ENCODE assay signal across 8 cellular contexts in the genomic region with DNA sequence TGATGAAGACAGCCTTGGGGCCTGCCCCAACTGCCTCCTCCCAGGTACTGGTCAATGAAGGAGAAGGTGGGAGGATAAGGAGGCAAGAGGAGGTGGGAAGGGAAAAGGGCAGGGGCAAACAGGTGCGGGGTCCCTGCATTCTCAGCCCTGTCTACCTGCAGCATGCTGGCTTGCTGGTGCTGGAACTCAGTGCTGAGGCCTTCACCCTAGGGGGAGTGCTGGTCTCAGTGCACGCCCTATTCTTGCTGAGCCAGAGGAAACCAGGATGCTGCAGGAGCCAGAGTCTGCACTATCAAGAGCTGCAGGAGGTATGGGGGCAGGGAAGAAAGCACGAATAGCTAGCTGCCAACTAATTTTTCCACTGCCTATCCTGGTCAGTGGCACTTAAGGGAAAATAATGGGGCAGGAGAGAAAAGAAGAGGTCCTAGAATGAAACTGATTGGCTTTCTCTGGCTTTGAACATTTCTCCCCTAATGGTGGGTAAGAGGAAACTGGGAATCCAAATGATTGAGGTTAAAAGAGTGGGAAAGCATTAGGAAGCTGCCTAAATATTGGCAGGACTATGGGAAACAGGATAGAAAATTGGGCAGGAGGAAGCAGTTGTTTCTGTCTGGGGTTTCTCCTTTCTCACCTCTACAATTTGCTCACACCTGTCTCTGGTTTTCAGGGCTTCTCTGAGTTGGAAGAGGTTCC. TPM values are rescaled to one million over a fixed set of nuclear protein-coding genes. Genes with fewer than 3 reads are reported as not detected.
A peak's percentile ranks its signal among the peaks of the same experiment; 100 is the strongest.
DNase-seq lines count a peak whose midpoint lies in the region; ATAC-seq, FAIRE-seq and TF ChIP-seq lines count a peak whose summit lies in the region.

No MANE protein-coding gene starts in this region.

- no peaks in the 10 kb centered on the region for H3K36me3 ChIP-seq in H7 (replicated peaks; ENCODE audit: control insufficient read depth, insufficient read depth, low read length)
- no peaks in the 10 kb centered on the region for H3K36me3 ChIP-seq in right lobe of liver
- no peaks in the 10 kb centered on the region for H3K36me3 ChIP-seq in ascending aorta

- no peaks in the 10 kb centered on the region for H3K9me3 Mint-ChIP-seq in activated naive CD8-positive, alpha-beta T cell treated with anti-CD3 and anti-CD28 coated beads for 36 hours

- FAIRE-seq in H54 (lab: Jason Lieb, UNC), result no peak

- H3K27me3 ChIP-seq in H7 (ENCODE audit: control insufficient read depth, insufficient read depth, low read length) (no peaks in the 10 kb centered on the region), right lobe of liver (no peaks in the 10 kb centered on the region), ascending aorta (no peaks in the 10 kb centered on the region)

- no peaks in the 10 kb centered on the region for H3K27me3 Mint-ChIP-seq in activated naive CD8-positive, alpha-beta T cell treated with anti-CD3 and anti-CD28 coated beads for 36 hours

- DNase-seq in AG04449 (ENCODE audit: low read depth, low spot score) (no peak), H7 (peak; percentile 52), right lobe of liver (no peak), H54 (ENCODE audit: insufficient read length, low spot score) (no peak), epidermal melanocyte (ENCODE audit: insufficient read length, low spot score) (no peak), ascending aorta (ENCODE audit: low spot score in 2 of 2) (no peak), iPS-NIHi11 (ENCODE audit: low spot score) (no peak)
- DNase-seq in activated naive CD8-positive, alpha-beta T cell treated with anti-CD3 and anti-CD28 coated beads for 36 hours, result no peak

- no peak for ATAC-seq in right lobe of liver

- 32% methylated on average over 3 of the region's 3 CpGs for WGBS in right lobe of liver (ENCODE audit: insufficient coverage, low coverage, low lambda C conversion rate, missing lambda C conversion rate)

- H3K4me1 ChIP-seq in right lobe of liver, result peaks cover 0 to 51% (median 27%) of the 10 kb centered on the region in 4 donors
- peaks cover 3 to 22% of the 10 kb centered on the region in 2 donors for H3K4me1 ChIP-seq in ascending aorta

- H3K27ac Mint-ChIP-seq in activated naive CD8-positive, alpha-beta T cell treated with anti-CD3 and anti-CD28 coated beads for 36 hours, result no peak overlapping the region

- H3K27ac ChIP-seq in right lobe of liver (peak overlapping the region in 1 of 3 donors; percentile 99), ascending aorta (no peak overlapping the region)

- peaks cover 34% of the 10 kb centered on the region for H3K4me1 Mint-ChIP-seq in activated naive CD8-positive, alpha-beta T cell treated with anti-CD3 and anti-CD28 coated beads for 36 hours

- POLR2A ChIA-PET in AG04449 (lab: Yijun Ruan, JAX), result interaction anchor here (1.0 to 2.5 kb wide), 2 partner anchors 15 to 31 kb away, joined by 3 to 16 read pairs; no protein-coding TSS in a partner anchor

- H3K9me3 ChIP-seq in right lobe of liver (no peaks in the 10 kb centered on the region), ascending aorta (no peaks in the 10 kb centered on the region)

- peak overlapping the region; percentile 55 for H3K4me3 ChIP-seq in AG04449 (ENCODE audit: low read depth, low read length)
- peak overlapping the region; percentile 64 for H3K4me3 ChIP-seq in H7 (ENCODE audit: insufficient read depth, low read depth, low read length)
- H3K4me3 ChIP-seq in right lobe of liver, result peak overlapping the region in 2 of 3 donors; percentile 55 to 69
- peak overlapping the region in 1 of 2 donors; percentile 73 for H3K4me3 ChIP-seq in ascending aorta

- H3K36me3 Mint-ChIP-seq in activated naive CD8-positive, alpha-beta T cell treated with anti-CD3 and anti-CD28 coated beads for 36 hours, result no peaks in the 10 kb centered on the region

- TF ChIP-seq CTCF in AG04449 (IDR thresholded peaks at IDR 0.05; ENCODE audit: insufficient read depth, low read length, missing control alignments) (no peak), right lobe of liver (IDR thresholded peaks at IDR 0.05) (no peak), ascending aorta (IDR thresholded peaks at IDR 0.05) (no peak)

- CTCF ChIA-PET in AG04449 (lab: Yijun Ruan, JAX), result interaction anchor here (0.6 to 14.2 kb wide), 22 partner anchors 8 to 416 kb away, joined by 3 to 684 read pairs (median 44); partner anchors contain the start of genes ARHGEF40, METTL17, RNASE7 and SLC39A2

- intact Hi-C loops in right lobe of liver (cut with DNase I) (loop anchor here in 1 of 2 donors (5.0 kb wide), 1 partner anchor 45 kb away; the partner anchor contains the start of gene RNASE8), ascending aorta (cut with DNase I) (loop anchor here (5.0 to 10.0 kb wide), 2 partner anchors 282 to 420 kb away; partner anchors contain the start of genes RNASE4 and SUPT16H)

- H3K4me3 Mint-ChIP-seq in activated naive CD8-positive, alpha-beta T cell treated with anti-CD3 and anti-CD28 coated beads for 36 hours, result peak overlapping the region; percentile 96

- TF ChIP-seq POLR2A in right lobe of liver (IDR thresholded peaks at IDR 0.05) (no peak), H54 (IDR thresholded peaks at IDR 0.05; ENCODE audit: low read depth, low read length) (no peak)

RNA-seq across cellular contexts. Expression of gene TMEM253, which starts 1.8 kb away (rescaled TPM):
- 0.31 and 0.78 TPM in 2 replicates for total RNA-seq in H7 (2014; rRNA removed; shearing (Covaris generic))
- total RNA-seq in activated naive CD8-positive, alpha-beta T cell treated with anti-CD3 and anti-CD28 coated beads for 36 hours, result not detected
- total RNA-seq in right lobe of liver (1 to 10 TPM in 1 of 6 experiments, under 1 TPM in 3, not detected in 2; 0.20 to 1.2 (median 0.38) TPM), ascending aorta (not detected)

RNA-seq across cellular contexts. Expression of gene ZNF219, which starts 4.2 kb away (rescaled TPM):
- 71.2 and 90.3 TPM in 2 replicates for total RNA-seq in H7 (2014; rRNA removed; shearing (Covaris generic))
- total RNA-seq in activated naive CD8-positive, alpha-beta T cell treated with anti-CD3 and anti-CD28 coated beads for 36 hours, result 1 to 10 TPM; 6.9 to 8.6 TPM
- total RNA-seq in right lobe of liver, result 10 to 100 TPM in 2 of 6 experiments, 1 to 10 TPM in 4; 6.9 to 20.6 (median 9.3) TPM
- total RNA-seq in ascending aorta, result 62.9 TPM

RNA-seq across cellular contexts. Expression of gene ARHGEF40, which starts 32.5 kb away (rescaled TPM):
- 63.9 and 82.1 TPM in 2 replicates for total RNA-seq in H7 (2014; rRNA removed; shearing (Covaris generic))
- total RNA-seq in activated naive CD8-positive, alpha-beta T cell treated with anti-CD3 and anti-CD28 coated beads for 36 hours, result under 1 TPM in 1 of 2 experiments, not detected in 1; 0.21 TPM
- total RNA-seq in right lobe of liver, result 10 to 100 TPM; 17.1 to 35.8 (median 25.1) TPM
- total RNA-seq in ascending aorta, result 64.8 TPM

RNA-seq across cellular contexts. Expression of gene RNASE8, which starts 45.0 kb away (rescaled TPM):
- total RNA-seq in H7 (2014; rRNA removed; shearing (Covaris generic)), result not detected in 2 replicates
- not detected for total RNA-seq in activated naive CD8-positive, alpha-beta T cell treated with anti-CD3 and anti-CD28 coated beads for 36 hours
- not detected for total RNA-seq in right lobe of liver
- not detected for total RNA-seq in ascending aorta

RNA-seq across cellular contexts. Expression of gene OR5AU1, which starts 53.2 kb away (rescaled TPM):
- not detected in 2 replicates for total RNA-seq in H7 (2014; rRNA removed; shearing (Covaris generic))
- not detected for total RNA-seq in activated naive CD8-positive, alpha-beta T cell treated with anti-CD3 and anti-CD28 coated beads for 36 hours
- total RNA-seq in right lobe of liver (not detected), ascending aorta (not detected)

Comparison
In these comparisons a context has a peak if more than half of its experiments do, and no peak if none do; other contexts are left out.
1. RNA of gene ARHGEF40, which starts 32.5 kb away (total RNA-seq): 64.8 TPM in ascending aorta (single experiment), 63.9 to 82.1 TPM in H7 and 17.1 to 35.8 TPM in right lobe of liver; 0.21 TPM in activated naive CD8-positive, alpha-beta T cell treated with anti-CD3 and anti-CD28 coated beads for 36 hours; every median in the first group is over 10 times any median in the second.